In genomic region chr1:156656779-156657160, GRCh38 we compare ENCODE assay signal across 9 cellular contexts. TPM values are rescaled to one million over a fixed set of nuclear protein-coding genes. Genes with fewer than 3 reads are reported as not detected.
DNase-seq lines count a peak whose midpoint lies in the region; ATAC-seq and TF ChIP-seq lines count a peak whose summit lies in the region.
"Had no signal": no experiment of that assay in that cellular context is flagged by ENCODE, and none has a peak within 500 bp of the region (broad histone marks: within the 10 kb centered on the region; RNA-seq: fewer than 3 reads in every experiment).

No MANE protein-coding gene starts in this region.

- H3K27ac ChIP-seq in rectal smooth muscle tissue (ENCODE audit: low read depth, low read length) = no peak overlapping the region
- no peak overlapping the region for H3K27ac ChIP-seq in foreskin keratinocyte

- H3K36me3 ChIP-seq in rectal smooth muscle tissue (ENCODE audit: control insufficient read depth, insufficient read depth, low read length) = no peaks in the 10 kb centered on the region

- H3K27me3 ChIP-seq in rectal smooth muscle tissue (ENCODE audit: control insufficient read depth, insufficient read depth, low read length) (peaks cover 5% of the 10 kb centered on the region), foreskin keratinocyte (peaks cover 40% of the 10 kb centered on the region)

- no peak for TF ChIP-seq CTCF in foreskin fibroblast (IDR thresholded peaks at IDR 0.05; ENCODE audit: low read depth, low read length)
- no peak for TF ChIP-seq CTCF in foreskin keratinocyte (conservative IDR thresholded peaks at IDR 0.05)

- ATAC-seq in GM21423 (IDR thresholded peaks at IDR 0.05; ENCODE audit: unreplicated experiment) = no peak
- no peak for ATAC-seq in foreskin keratinocyte
- ATAC-seq in GM21528 (IDR thresholded peaks at IDR 0.05; ENCODE audit: low FRiP score, unreplicated experiment) = no peak

- H3K4me3 ChIP-seq in foreskin fibroblast (ENCODE audit: low read depth in 1 of 2, low read length in 2 of 2) (peak overlapping the region; percentile 31 to 43), rectal smooth muscle tissue (ENCODE audit: low read length) (peak overlapping the region; percentile 56)

- DNase-seq in ELF-1 (ENCODE audit: low read depth, low spot score) (peak; percentile 32), SK-N-DZ (ENCODE audit: low spot score) (peak; percentile 73), foreskin fibroblast (peak in 1 of 2 donors; percentile 66), foreskin keratinocyte (no peak), Kasumi-1 (lab: John Stamatoyannopoulos, UW) (no peak)

- no peak overlapping the region for H3K9ac ChIP-seq in rectal smooth muscle tissue (ENCODE audit: low read length)

- H3K4me1 ChIP-seq in rectal smooth muscle tissue (ENCODE audit: control insufficient read depth, insufficient read depth, low read length) (peaks cover 17% of the 10 kb centered on the region), foreskin keratinocyte (peaks cover 17% of the 10 kb centered on the region)

RNA-seq across cellular contexts. Expression of gene BCAN, which starts 14.9 kb away (rescaled TPM):
- polyA plus RNA-seq in SK-N-DZ (2014; cell fraction: cytosol; rRNA removed) = 0.50 TPM in 1 of 2 replicates, not detected in the other
- not detected in 2 replicates for polyA plus RNA-seq in SK-N-DZ (2014; cell fraction: nucleus; rRNA removed)
- total RNA-seq in foreskin keratinocyte = not detected in 2 replicates
- not detected in 2 replicates for polyA plus RNA-seq in foreskin keratinocyte
- total RNA-seq: liver had no signal

RNA-seq across cellular contexts. Expression of gene NES, which starts 20.4 kb away (rescaled TPM):
- 14.8 and 34.1 TPM in 2 replicates for polyA plus RNA-seq in SK-N-DZ (2014; cell fraction: cytosol; rRNA removed)
- 38.7 and 46.8 TPM in 2 replicates for polyA plus RNA-seq in SK-N-DZ (2014; cell fraction: nucleus; rRNA removed)
- total RNA-seq in foreskin keratinocyte = 0.04 and 0.14 TPM in 2 replicates
- polyA plus RNA-seq in foreskin keratinocyte = 0.06 TPM in 2 replicates

RNA-seq across cellular contexts. Expression of gene HAPLN2, which starts 37.6 kb away (rescaled TPM):
- polyA plus RNA-seq in SK-N-DZ (2014; cell fraction: cytosol; rRNA removed) = not detected in 2 replicates
- 1.5 and 2.5 TPM in 2 replicates for polyA plus RNA-seq in SK-N-DZ (2014; cell fraction: nucleus; rRNA removed)
- not detected in 2 replicates for total RNA-seq in foreskin keratinocyte
- polyA plus RNA-seq in foreskin keratinocyte = not detected in 2 replicates

RNA-seq across cellular contexts. Expression of gene CRABP2, which starts 48.6 kb away (rescaled TPM):
- polyA plus RNA-seq in SK-N-DZ (2014; cell fraction: cytosol; rRNA removed) = 5.4 and 5.6 TPM in 2 replicates
- 1.1 and 1.9 TPM in 2 replicates for polyA plus RNA-seq in SK-N-DZ (2014; cell fraction: nucleus; rRNA removed)
- total RNA-seq in foreskin keratinocyte = 2.2 and 4.0 TPM in 2 replicates
- 4.6 and 8.4 TPM in 2 replicates for polyA plus RNA-seq in foreskin keratinocyte

RNA-seq across cellular contexts. Expression of gene GPATCH4, which starts 55.5 kb away (rescaled TPM):
- 23.0 and 26.2 TPM in 2 replicates for polyA plus RNA-seq in SK-N-DZ (2014; cell fraction: cytosol; rRNA removed)
- polyA plus RNA-seq in SK-N-DZ (2014; cell fraction: nucleus; rRNA removed) = 37.6 and 44.8 TPM in 2 replicates
- 39.3 and 46.8 TPM in 2 replicates for total RNA-seq in foreskin keratinocyte
- 39.0 and 45.9 TPM in 2 replicates for polyA plus RNA-seq in foreskin keratinocyte

Comparison
In these comparisons a context has a peak if more than half of its experiments do, and no peak if none do; other contexts are left out.
1. DNase-seq: peak in ELF-1 (single experiment) and SK-N-DZ (single experiment); none in foreskin keratinocyte (0 of 2) and Kasumi-1 (0 of 2).